Comparison of ENCODE assay signal across 12 cellular contexts in genomic region chr9:69130456-69131441, GRCh38. TPM values are rescaled to one million over a fixed set of nuclear protein-coding genes. Genes with fewer than 3 reads are reported as not detected.
DNase-seq lines count a peak whose midpoint lies in the region; ATAC-seq and TF ChIP-seq lines count a peak whose summit lies in the region.
"Had no signal": no experiment of that assay in that cellular context is flagged by ENCODE, and none has a peak within 500 bp of the region (broad histone marks: within the 10 kb centered on the region; RNA-seq: fewer than 3 reads in every experiment).

No MANE protein-coding gene starts in this region.

- H3K9me3 Mint-ChIP-seq in endothelial cell (ENCODE audit: unreplicated experiment), result no peaks in the 10 kb centered on the region

- peak overlapping the region; percentile 67 for H4K91ac ChIP-seq in mesenchymal stem cell (ENCODE audit: low read length)

- H3K27me3 ChIP-seq in mesenchymal stem cell (ENCODE audit: control insufficient read depth in 1 of 2, insufficient read depth in 1 of 2, low read length in 2 of 2), result peaks cover 0 to 10% of the 10 kb centered on the region in 2 experiments

- peak overlapping the region; percentile 19 for H3K4me2 ChIP-seq in mesenchymal stem cell (ENCODE audit: low read length, poor library complexity, severe bottlenecking)

- H3K36me3 ChIP-seq in mesenchymal stem cell (ENCODE audit: control insufficient read depth in 1 of 2, insufficient read depth in 2 of 2, low read depth in 1 of 2, low read length in 2 of 2), result peaks cover 0 to 6% of the 10 kb centered on the region in 2 experiments

- peak overlapping the region; percentile 65 to 86 for H2BK12ac ChIP-seq in mesenchymal stem cell (ENCODE audit: low read length in 2 of 2)

- no peaks in the 10 kb centered on the region for H3K9me3 ChIP-seq in mesenchymal stem cell (ENCODE audit: control insufficient read depth, low read length)

- H3K9ac ChIP-seq in mesenchymal stem cell (ENCODE audit: low read length), result peak overlapping the region; percentile 10

- H2AK5ac ChIP-seq in mesenchymal stem cell (ENCODE audit: low read length, severe bottlenecking), result peak overlapping the region; percentile 18

- H3K23ac ChIP-seq in mesenchymal stem cell (ENCODE audit: low read length in 2 of 2), result no peak overlapping the region

- no peaks in the 10 kb centered on the region for H3K27me3 Mint-ChIP-seq in endothelial cell (ENCODE audit: unreplicated experiment)
- H3K27me3 Mint-ChIP-seq: activated naive CD8-positive, alpha-beta T cell had no signal

- H3K4me1 Mint-ChIP-seq in endothelial cell (ENCODE audit: unreplicated experiment), result peaks cover 53% of the 10 kb centered on the region

- H2BK5ac ChIP-seq in mesenchymal stem cell (ENCODE audit: low read depth, low read length, poor library complexity, severe bottlenecking), result no peak overlapping the region

- H3K14ac ChIP-seq in mesenchymal stem cell (ENCODE audit: low read length in 2 of 2), result peak overlapping the region in 1 of 2 experiments; percentile 76

- H4K8ac ChIP-seq in mesenchymal stem cell (ENCODE audit: low read length), result peak overlapping the region; percentile 41

- DNase-seq in Right ventricle myocardium inferior (ENCODE audit: missing footprints) (no peak), cardiac septum (ENCODE audit: low spot score) (no peak), endothelial cell (ENCODE audit: low spot score) (no peak), mesenchymal stem cell (peak; percentile 93), left colon (no peak), DMS53 (lab: John Stamatoyannopoulos, UW) (no peak), NCI-H1105 (lab: John Stamatoyannopoulos, UW) (no peak)
- DNase-seq: 8988T, MV-4-11, SW 1271 had no signal

- no peak for TF ChIP-seq CTCF in endothelial cell (IDR thresholded peaks at IDR 0.05; ENCODE audit: unreplicated experiment)

- peaks cover 25% of the 10 kb centered on the region for H3K4me1 ChIP-seq in mesenchymal stem cell (ENCODE audit: control insufficient read depth, insufficient read depth, low read depth, low read length)

- peak overlapping the region; percentile 78 to 93 for H3K18ac ChIP-seq in mesenchymal stem cell (ENCODE audit: low read depth in 1 of 2, low read length in 2 of 2)

- peak overlapping the region; percentile 74 for H3K27ac Mint-ChIP-seq in endothelial cell (ENCODE audit: unreplicated experiment)
- H3K27ac Mint-ChIP-seq: activated naive CD8-positive, alpha-beta T cell had no signal

- intact Hi-C loops in Right ventricle myocardium inferior (cut with DNase I), result loop anchor here (5.0 kb wide), 2 partner anchors 42 to 53 kb away; partner anchors contain the start of gene TJP2
- intact Hi-C loops in cardiac septum (cut with DNase I), result loop anchor here (5.0 kb wide), 2 partner anchors 48 to 62 kb away; no protein-coding TSS in a partner anchor
- intact Hi-C loops in left colon (cut with DNase I, micrococcal nuclease), result no loop called here

- H3K4me3 ChIP-seq in mesenchymal stem cell (ENCODE audit: insufficient read depth in 1 of 2, low read depth in 1 of 2, low read length in 2 of 2), result peak overlapping the region in 1 of 2 experiments; percentile 29

- WGBS in mesenchymal stem cell, result 57% methylated on average over 16 of the region's 16 CpGs

- H3K4me3 Mint-ChIP-seq in endothelial cell (ENCODE audit: unreplicated experiment), result peak overlapping the region; percentile 65
- H3K4me3 Mint-ChIP-seq: activated naive CD8-positive, alpha-beta T cell had no signal

- H3K36me3 Mint-ChIP-seq in endothelial cell (ENCODE audit: low read depth, unreplicated experiment), result peaks cover 21% of the 10 kb centered on the region

- peak overlapping the region; percentile 19 for H2BK120ac ChIP-seq in mesenchymal stem cell (ENCODE audit: low read depth, low read length)

- H2BK15ac ChIP-seq in mesenchymal stem cell (ENCODE audit: low read depth, poor library complexity, severe bottlenecking), result peak overlapping the region; percentile 29

- H3K27ac ChIP-seq in mesenchymal stem cell (ENCODE audit: low read length, poor library complexity, severe bottlenecking), result peak overlapping the region; percentile 50

- H3K79me1 ChIP-seq in mesenchymal stem cell (replicated peaks; ENCODE audit: low read length, poor library complexity, severe bottlenecking), result peaks cover 19% of the 10 kb centered on the region

- H2AFZ ChIP-seq in mesenchymal stem cell (ENCODE audit: low read depth, low read length), result no peak overlapping the region

- peak overlapping the region; percentile 50 to 56 for H3K4ac ChIP-seq in mesenchymal stem cell (ENCODE audit: low read depth in 1 of 2, low read length in 2 of 2)

- peak; percentile 77 for ATAC-seq in Right ventricle myocardium inferior
- ATAC-seq in HG03521 (IDR thresholded peaks at IDR 0.05; ENCODE audit: unreplicated experiment), result no peak
- ATAC-seq in left colon, result no peak

RNA-seq across cellular contexts. Expression of gene TJP2, which starts 43.3 kb away (rescaled TPM):
- 110 TPM for total RNA-seq in Right ventricle myocardium inferior
- total RNA-seq in cardiac septum, result 67.0 TPM
- 198 TPM for total RNA-seq in endothelial cell (ENCODE audit: unreplicated experiment)
- 14.6 TPM for polyA plus RNA-seq in mesenchymal stem cell (2013, experiment 1 of 2)
- 13.8 TPM for polyA plus RNA-seq in mesenchymal stem cell (2013, experiment 2 of 2)
- 100 to 1,000 TPM; 129 to 131 TPM for total RNA-seq in left colon

Comparison
In these comparisons a context has a peak if more than half of its experiments do, and no peak if none do; other contexts are left out.
1. intact Hi-C loops: an anchor here in Right ventricle myocardium inferior (5.0 kb wide) and cardiac septum (5.0 kb wide); none called in left colon.